13 cellular contexts compared by ENCODE assay signal in the genomic region with DNA sequence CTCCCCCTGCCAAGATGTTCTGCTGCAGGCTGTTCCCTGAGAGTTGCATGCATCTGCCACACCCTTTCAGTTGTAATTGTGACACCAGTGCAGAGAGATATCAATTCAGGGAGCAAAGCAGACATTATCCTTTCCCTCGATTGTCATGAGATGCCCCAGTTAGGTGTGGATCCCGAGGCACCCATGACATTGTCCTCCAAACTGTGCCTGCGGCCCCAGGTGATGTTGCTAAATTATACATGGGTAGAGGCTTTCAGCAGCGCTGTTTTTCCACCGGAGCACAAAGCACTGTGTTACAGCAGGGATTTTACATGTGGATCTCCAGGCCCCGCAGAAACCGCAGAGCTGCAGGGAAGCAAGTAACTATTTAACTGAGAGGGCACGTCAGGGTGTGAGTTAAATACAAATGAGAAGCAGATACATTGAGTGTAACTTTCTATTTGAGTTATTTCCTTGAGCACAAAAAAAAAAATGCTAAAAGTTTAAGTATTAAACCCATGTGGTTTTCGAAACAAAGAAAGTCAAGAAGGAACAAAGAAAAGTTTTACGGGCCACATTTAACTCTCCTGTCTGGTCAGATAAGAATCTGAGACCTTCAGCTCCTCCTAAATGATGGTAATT.
A peak's percentile ranks its signal among the peaks of the same experiment; 100 is the strongest.
DNase-seq lines count a peak whose midpoint lies in the region; ATAC-seq and TF ChIP-seq lines count a peak whose summit lies in the region.
"Had no signal": no experiment of that assay in that cellular context is flagged by ENCODE, and none has a peak within 500 bp of the region (broad histone marks: within the 10 kb centered on the region; RNA-seq: fewer than 3 reads in every experiment).

No MANE protein-coding gene starts in this region.

- DNase-seq in GM23338 (ENCODE audit: low spot score): no peak
- DNase-seq in mesenteric fat pad (ENCODE audit: low spot score): peak; percentile 49
- no peak for DNase-seq in mucosa of gallbladder (ENCODE audit: low spot score)
- DNase-seq in COLO668 (lab: John Stamatoyannopoulos, UW; ENCODE audit: unreplicated experiment): no peak
- no peak for DNase-seq in inferior parietal cortex (ENCODE audit: extremely low spot score)
- no peak for DNase-seq in upper lobe of right lung
- DNase-seq: activated naive CD4-positive, alpha-beta T cell treated with anti-CD3 and anti-CD28 coated beads, Interleukin-2, amount 10 ng/mL, durations not matched to agents 7 days and 5 days; left ventricle myocardium inferior; NCI-H748 treated with DMSO at 0.1 percent for 48 hours; stimulated activated naive CD4-positive, alpha-beta T cell treated with Interleukin-2 at 50 U/mL for 16 hours had no signal

- peaks cover 4% of the 10 kb centered on the region for H3K9me3 ChIP-seq in upper lobe of right lung

- H3K4me3 ChIP-seq in GM23338: no peak overlapping the region
- no peak overlapping the region for H3K4me3 ChIP-seq in upper lobe of right lung
- H3K4me3 ChIP-seq: K562, left ventricle myocardium inferior had no signal

- H3K9me3 Mint-ChIP-seq in GM23338: peaks cover 5% of the 10 kb centered on the region; the same call in 1 of the 3 replicates
- H3K9me3 Mint-ChIP-seq: activated naive CD4-positive, alpha-beta T cell treated with anti-CD3 and anti-CD28 coated beads, Interleukin-2, amount 10 ng/mL, durations not matched to agents 7 days and 5 days had no signal

- peaks cover 6% of the 10 kb centered on the region; the same call in 2 of the 3 replicates for H3K36me3 Mint-ChIP-seq in GM23338 (ENCODE audit: low read depth)
- H3K36me3 Mint-ChIP-seq: activated naive CD4-positive, alpha-beta T cell treated with anti-CD3 and anti-CD28 coated beads, Interleukin-2, amount 10 ng/mL, durations not matched to agents 7 days and 5 days had no signal

- peaks cover 3% of the 10 kb centered on the region for H3K27me3 Mint-ChIP-seq in GM23338 (ENCODE audit: insufficient read depth, low read depth, poor library complexity)

- H2AFZ ChIP-seq in GM23338: peak overlapping the region; percentile 84

- peak; percentile 65 for ATAC-seq in GM18870 (IDR thresholded peaks at IDR 0.05; ENCODE audit: unreplicated experiment)
- ATAC-seq in GM23338: no peak; the same call in 2 of the 3 replicates
- ATAC-seq in HG03565 (IDR thresholded peaks at IDR 0.05; ENCODE audit: unreplicated experiment): peak; percentile 57
- ATAC-seq in upper lobe of right lung: no peak
- ATAC-seq: K562 had no signal

- no peaks in the 10 kb centered on the region for H3F3A ChIP-seq in GM23338 (replicated peaks; ENCODE audit: low read depth)

- H4K20me1 ChIP-seq in GM23338 (replicated peaks; ENCODE audit: insufficient read depth): no peaks in the 10 kb centered on the region

- H3K36me3 ChIP-seq in GM23338 (ENCODE audit: insufficient read depth) (no peaks in the 10 kb centered on the region), upper lobe of right lung (no peaks in the 10 kb centered on the region)
- H3K36me3 ChIP-seq: left ventricle myocardium inferior had no signal

- peaks cover 18% of the 10 kb centered on the region for H3K4me1 ChIP-seq in GM23338 (ENCODE audit: insufficient read depth)
- H3K4me1 ChIP-seq in upper lobe of right lung: peaks cover 8% of the 10 kb centered on the region

- no peak overlapping the region for H3K27ac ChIP-seq in GM23338 (ENCODE audit: low read depth)
- no peak overlapping the region for H3K27ac ChIP-seq in upper lobe of right lung
- H3K27ac ChIP-seq: left ventricle myocardium inferior had no signal

- no peak overlapping the region for H3K4me3 Mint-ChIP-seq in GM23338
- H3K4me3 Mint-ChIP-seq: activated naive CD4-positive, alpha-beta T cell treated with anti-CD3 and anti-CD28 coated beads, Interleukin-2, amount 10 ng/mL, durations not matched to agents 7 days and 5 days had no signal

- TF ChIP-seq CTCF in GM23338 (conservative IDR thresholded peaks at IDR 0.05; ENCODE audit: low read depth in 2 of 2) (no peak), upper lobe of right lung (IDR thresholded peaks at IDR 0.05) (no peak)

- no peaks in the 10 kb centered on the region for H3K9me2 ChIP-seq in GM23338 (ENCODE audit: insufficient read depth)

- no peaks in the 10 kb centered on the region for H3K27me3 ChIP-seq in GM23338 (ENCODE audit: insufficient read depth)
- no peaks in the 10 kb centered on the region for H3K27me3 ChIP-seq in upper lobe of right lung

- H3K79me2 ChIP-seq in GM23338 (replicated peaks; ENCODE audit: insufficient read depth): no peaks in the 10 kb centered on the region

- peaks cover 24% of the 10 kb centered on the region for H3K4me1 Mint-ChIP-seq in GM23338
- H3K4me1 Mint-ChIP-seq: activated naive CD4-positive, alpha-beta T cell treated with anti-CD3 and anti-CD28 coated beads, Interleukin-2, amount 10 ng/mL, durations not matched to agents 7 days and 5 days had no signal

- H3K27ac Mint-ChIP-seq in GM23338: peak overlapping the region; percentile 61
- H3K27ac Mint-ChIP-seq: activated naive CD4-positive, alpha-beta T cell treated with anti-CD3 and anti-CD28 coated beads, Interleukin-2, amount 10 ng/mL, durations not matched to agents 7 days and 5 days had no signal

- H3K4me2 ChIP-seq in GM23338: 0 out of 2 replicates have a peak overlapping the region, but pooled peaks have one; percentile 48

- intact Hi-C loops in upper lobe of right lung (cut with DNase I): no loop called here

TF ChIP-seq in GM23338, 12 proteins besides CTCF, POLR2A, EP300 and RAD21 (continues in another document):
- TF ChIP-seq POLR2AphosphoS5 (IDR thresholded peaks at IDR 0.05; ENCODE audit: low read depth): no peak
- TF ChIP-seq, protein P1, sequence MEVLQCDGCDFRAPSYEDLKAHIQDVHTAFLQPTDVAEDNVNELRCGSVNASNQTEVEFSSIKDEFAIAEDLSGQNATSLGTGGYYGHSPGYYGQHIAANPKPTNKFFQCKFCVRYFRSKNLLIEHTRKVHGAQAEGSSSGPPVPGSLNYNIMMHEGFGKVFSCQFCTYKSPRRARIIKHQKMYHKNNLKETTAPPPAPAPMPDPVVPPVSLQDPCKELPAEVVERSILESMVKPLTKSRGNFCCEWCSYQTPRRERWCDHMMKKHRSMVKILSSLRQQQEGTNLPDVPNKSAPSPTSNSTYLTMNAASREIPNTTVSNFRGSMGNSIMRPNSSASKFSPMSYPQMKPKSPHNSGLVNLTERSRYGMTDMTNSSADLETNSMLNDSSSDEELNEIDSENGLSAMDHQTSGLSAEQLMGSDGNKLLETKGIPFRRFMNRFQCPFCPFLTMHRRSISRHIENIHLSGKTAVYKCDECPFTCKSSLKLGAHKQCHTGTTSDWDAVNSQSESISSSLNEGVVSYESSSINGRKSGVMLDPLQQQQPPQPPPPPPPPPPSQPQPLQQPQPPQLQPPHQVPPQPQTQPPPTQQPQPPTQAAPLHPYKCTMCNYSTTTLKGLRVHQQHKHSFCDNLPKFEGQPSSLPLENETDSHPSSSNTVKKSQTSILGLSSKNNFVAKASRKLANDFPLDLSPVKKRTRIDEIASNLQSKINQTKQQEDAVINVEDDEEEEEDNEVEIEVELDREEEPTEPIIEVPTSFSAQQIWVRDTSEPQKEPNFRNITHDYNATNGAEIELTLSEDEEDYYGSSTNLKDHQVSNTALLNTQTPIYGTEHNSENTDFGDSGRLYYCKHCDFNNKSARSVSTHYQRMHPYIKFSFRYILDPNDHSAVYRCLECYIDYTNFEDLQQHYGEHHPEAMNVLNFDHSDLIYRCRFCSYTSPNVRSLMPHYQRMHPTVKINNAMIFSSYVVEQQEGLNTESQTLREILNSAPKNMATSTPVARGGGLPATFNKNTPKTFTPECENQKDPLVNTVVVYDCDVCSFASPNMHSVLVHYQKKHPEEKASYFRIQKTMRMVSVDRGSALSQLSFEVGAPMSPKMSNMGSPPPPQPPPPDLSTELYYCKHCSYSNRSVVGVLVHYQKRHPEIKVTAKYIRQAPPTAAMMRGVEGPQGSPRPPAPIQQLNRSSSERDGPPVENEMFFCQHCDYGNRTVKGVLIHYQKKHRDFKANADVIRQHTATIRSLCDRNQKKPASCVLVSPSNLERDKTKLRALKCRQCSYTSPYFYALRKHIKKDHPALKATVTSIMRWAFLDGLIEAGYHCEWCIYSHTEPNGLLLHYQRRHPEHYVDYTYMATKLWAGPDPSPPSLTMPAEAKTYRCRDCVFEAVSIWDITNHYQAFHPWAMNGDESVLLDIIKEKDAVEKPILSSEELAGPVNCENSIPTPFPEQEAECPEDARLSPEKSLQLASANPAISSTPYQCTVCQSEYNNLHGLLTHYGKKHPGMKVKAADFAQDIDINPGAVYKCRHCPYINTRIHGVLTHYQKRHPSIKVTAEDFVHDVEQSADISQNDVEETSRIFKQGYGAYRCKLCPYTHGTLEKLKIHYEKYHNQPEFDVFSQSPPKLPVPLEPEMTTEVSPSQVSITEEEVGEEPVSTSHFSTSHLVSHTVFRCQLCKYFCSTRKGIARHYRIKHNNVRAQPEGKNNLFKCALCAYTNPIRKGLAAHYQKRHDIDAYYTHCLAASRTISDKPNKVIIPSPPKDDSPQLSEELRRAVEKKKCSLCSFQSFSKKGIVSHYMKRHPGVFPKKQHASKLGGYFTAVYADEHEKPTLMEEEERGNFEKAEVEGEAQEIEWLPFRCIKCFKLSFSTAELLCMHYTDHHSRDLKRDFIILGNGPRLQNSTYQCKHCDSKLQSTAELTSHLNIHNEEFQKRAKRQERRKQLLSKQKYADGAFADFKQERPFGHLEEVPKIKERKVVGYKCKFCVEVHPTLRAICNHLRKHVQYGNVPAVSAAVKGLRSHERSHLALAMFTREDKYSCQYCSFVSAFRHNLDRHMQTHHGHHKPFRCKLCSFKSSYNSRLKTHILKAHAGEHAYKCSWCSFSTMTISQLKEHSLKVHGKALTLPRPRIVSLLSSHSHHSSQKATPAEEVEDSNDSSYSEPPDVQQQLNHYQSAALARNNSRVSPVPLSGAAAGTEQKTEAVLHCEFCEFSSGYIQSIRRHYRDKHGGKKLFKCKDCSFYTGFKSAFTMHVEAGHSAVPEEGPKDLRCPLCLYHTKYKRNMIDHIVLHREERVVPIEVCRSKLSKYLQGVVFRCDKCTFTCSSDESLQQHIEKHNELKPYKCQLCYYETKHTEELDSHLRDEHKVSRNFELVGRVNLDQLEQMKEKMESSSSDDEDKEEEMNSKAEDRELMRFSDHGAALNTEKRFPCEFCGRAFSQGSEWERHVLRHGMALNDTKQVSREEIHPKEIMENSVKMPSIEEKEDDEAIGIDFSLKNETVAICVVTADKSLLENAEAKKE (CRISPR knock-in tag; IDR thresholded peaks at IDR 0.05): no peak
- no peak for TF ChIP-seq CREB1 (CRISPR knock-in tag; IDR thresholded peaks at IDR 0.05; ENCODE audit: low read depth)
- no peak for TF ChIP-seq ZNF114 (CRISPR knock-in tag; IDR thresholded peaks at IDR 0.05)
- TF ChIP-seq EZH2phosphoT487 (IDR thresholded peaks at IDR 0.05; ENCODE audit: unreplicated experiment): no peak
- no peak for TF ChIP-seq STAT1 (IDR thresholded peaks at IDR 0.05; ENCODE audit: unreplicated experiment)
- no peak for TF ChIP-seq EZH2 (IDR thresholded peaks at IDR 0.05; ENCODE audit: low read depth, unreplicated experiment)

Comparison
In these comparisons a context has a peak if more than half of its experiments do, and no peak if none do; other contexts are left out.
1. ATAC-seq: peak in GM18870 (single experiment) and HG03565 (single experiment); none in GM23338 (single experiment) and upper lobe of right lung (single experiment).